In the genomic region with DNA sequence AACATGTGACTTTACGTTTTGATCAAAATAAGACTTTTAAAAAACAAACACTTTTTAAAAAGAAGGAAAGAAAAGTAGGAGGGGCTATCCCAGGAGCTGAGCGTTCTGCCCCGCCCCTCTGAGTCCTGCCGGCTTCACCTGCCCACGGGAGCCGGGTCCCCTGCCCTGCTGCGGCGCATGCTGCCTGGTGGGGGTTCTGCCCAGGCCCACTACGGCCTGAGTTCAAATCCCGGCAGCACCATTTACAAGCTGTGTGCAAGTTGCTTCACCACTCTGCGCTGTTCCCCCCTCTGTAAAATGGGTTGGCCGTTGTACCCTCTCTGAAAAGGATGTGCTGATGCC, we compare ENCODE assay signal across 9 cellular contexts. TPM values are rescaled to one million over a fixed set of nuclear protein-coding genes. Genes with fewer than 3 reads are reported as not detected.
DNase-seq lines count a peak whose midpoint lies in the region; ATAC-seq and TF ChIP-seq lines count a peak whose summit lies in the region.
"Had no signal": no experiment of that assay in that cellular context is flagged by ENCODE, and none has a peak within 500 bp of the region (broad histone marks: within the 10 kb centered on the region; RNA-seq: fewer than 3 reads in every experiment).

No MANE protein-coding gene starts in this region.

- H3K27me3 Mint-ChIP-seq in natural killer cell (ENCODE audit: low read depth in 2 of 2), result no peaks in the 10 kb centered on the region

- peaks cover 63% of the 10 kb centered on the region for H3K4me1 ChIP-seq in BLaER1
- H3K4me1 ChIP-seq in NT2/D1 (ENCODE audit: insufficient read depth, insufficient read length), result peaks cover 17% of the 10 kb centered on the region

- H3K36me3 ChIP-seq in BLaER1 (peaks cover 24% of the 10 kb centered on the region), NT2/D1 (ENCODE audit: insufficient read depth, insufficient read length, low read length) (peaks cover 28% of the 10 kb centered on the region)

- DNase-seq in NT2/D1 (ENCODE audit: low read depth, low spot score), result no peak
- no peak for DNase-seq in epithelial cell of proximal tubule (ENCODE audit: low read depth)
- no peak for DNase-seq in natural killer cell
- DNase-seq in HPDE6-E6E7 (ENCODE audit: extremely low spot score), result no peak
- no peak for DNase-seq in ureter (ENCODE audit: low spot score)

- H3K4me2 ChIP-seq in BLaER1, result peak overlapping the region; percentile 98

- H3K9ac ChIP-seq in BLaER1, result peak overlapping the region; percentile 85
- H3K9ac ChIP-seq in NT2/D1 (ENCODE audit: insufficient read length, low read depth), result no peak overlapping the region

- H3K36me3 Mint-ChIP-seq in natural killer cell, result no peaks in the 10 kb centered on the region

- peak overlapping the region; percentile 81 for H3K4me3 Mint-ChIP-seq in natural killer cell

- peak overlapping the region; percentile 82 for H3K27ac ChIP-seq in BLaER1
- H3K27ac ChIP-seq: SK-N-MC had no signal

- H3K9me3 ChIP-seq in BLaER1 (no peaks in the 10 kb centered on the region), NT2/D1 (ENCODE audit: insufficient read depth, low read length) (no peaks in the 10 kb centered on the region)

- TF ChIP-seq CTCF in epithelial cell of proximal tubule (conservative IDR thresholded peaks at IDR 0.05; ENCODE audit: low read depth, low read length) (no peak), natural killer cell (IDR thresholded peaks at IDR 0.05) (no peak)

- H3K4me3 ChIP-seq in BLaER1, result peak overlapping the region; percentile 78
- H3K4me3 ChIP-seq in NT2/D1 (ENCODE audit: insufficient read length, low read depth), result peak overlapping the region; percentile 43
- peak overlapping the region; percentile 47 for H3K4me3 ChIP-seq in epithelial cell of proximal tubule (ENCODE audit: low read depth, low read length)

- H3K4me1 Mint-ChIP-seq in natural killer cell, result peaks cover 18 to 33% of the 10 kb centered on the region in 2 donors

- no peak for ATAC-seq in natural killer cell
- ATAC-seq in GM19328 (IDR thresholded peaks at IDR 0.05; ENCODE audit: unreplicated experiment), result no peak
- ATAC-seq in GM19324 (IDR thresholded peaks at IDR 0.05; ENCODE audit: low FRiP score, unreplicated experiment), result no peak

- H3K9me3 Mint-ChIP-seq in natural killer cell, result no peaks in the 10 kb centered on the region

- no peaks in the 10 kb centered on the region for H4K20me1 ChIP-seq in BLaER1

- intact Hi-C loops in natural killer cell (cut with micrococcal nuclease), result no loop called here

- peak overlapping the region; percentile 25 to 75 for H3K27ac Mint-ChIP-seq in natural killer cell

- H3K27me3 ChIP-seq in BLaER1, result no peaks in the 10 kb centered on the region
- peaks cover 15% of the 10 kb centered on the region for H3K27me3 ChIP-seq in NT2/D1 (ENCODE audit: insufficient read depth, insufficient read length)

RNA-seq across cellular contexts. Expression of a gene that starts 31.1 kb away (rescaled TPM):
- total RNA-seq in epithelial cell of proximal tubule (130 and 174 TPM in 2 replicates), natural killer cell (100 to 1,000 TPM in 2 of 3 donors, 10 to 100 TPM in 1; 92.9 to 103 (median 103) TPM), ureter (510 TPM)
